1 cellular context compared by ENCODE assay signal in the genomic region with DNA sequence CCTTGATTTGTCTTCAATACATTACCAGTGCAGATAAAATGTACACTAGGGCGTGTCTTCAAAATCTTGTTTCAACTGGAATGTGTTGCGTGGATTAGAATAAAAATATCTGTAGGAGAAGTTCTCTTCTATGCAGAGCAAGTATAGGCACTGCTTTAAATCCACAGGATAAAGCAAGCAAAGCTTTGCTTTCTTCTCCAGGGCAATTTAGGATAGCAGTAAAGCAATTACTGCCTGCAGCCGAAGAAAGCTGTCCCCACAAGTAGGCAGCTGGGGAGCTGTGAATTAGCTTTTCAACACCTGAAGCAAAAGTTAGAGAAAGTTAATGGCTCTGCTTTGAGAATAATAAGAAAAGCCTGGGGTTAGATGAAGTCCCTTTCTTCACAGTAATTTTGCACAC.
TF ChIP-seq lines count a peak whose summit lies in the region.

No MANE protein-coding gene starts in this region.

TF ChIP-seq in GM23338, 12 proteins besides CTCF, POLR2A, EP300 and RAD21 (continued from another document):
- TF ChIP-seq, protein P1, sequence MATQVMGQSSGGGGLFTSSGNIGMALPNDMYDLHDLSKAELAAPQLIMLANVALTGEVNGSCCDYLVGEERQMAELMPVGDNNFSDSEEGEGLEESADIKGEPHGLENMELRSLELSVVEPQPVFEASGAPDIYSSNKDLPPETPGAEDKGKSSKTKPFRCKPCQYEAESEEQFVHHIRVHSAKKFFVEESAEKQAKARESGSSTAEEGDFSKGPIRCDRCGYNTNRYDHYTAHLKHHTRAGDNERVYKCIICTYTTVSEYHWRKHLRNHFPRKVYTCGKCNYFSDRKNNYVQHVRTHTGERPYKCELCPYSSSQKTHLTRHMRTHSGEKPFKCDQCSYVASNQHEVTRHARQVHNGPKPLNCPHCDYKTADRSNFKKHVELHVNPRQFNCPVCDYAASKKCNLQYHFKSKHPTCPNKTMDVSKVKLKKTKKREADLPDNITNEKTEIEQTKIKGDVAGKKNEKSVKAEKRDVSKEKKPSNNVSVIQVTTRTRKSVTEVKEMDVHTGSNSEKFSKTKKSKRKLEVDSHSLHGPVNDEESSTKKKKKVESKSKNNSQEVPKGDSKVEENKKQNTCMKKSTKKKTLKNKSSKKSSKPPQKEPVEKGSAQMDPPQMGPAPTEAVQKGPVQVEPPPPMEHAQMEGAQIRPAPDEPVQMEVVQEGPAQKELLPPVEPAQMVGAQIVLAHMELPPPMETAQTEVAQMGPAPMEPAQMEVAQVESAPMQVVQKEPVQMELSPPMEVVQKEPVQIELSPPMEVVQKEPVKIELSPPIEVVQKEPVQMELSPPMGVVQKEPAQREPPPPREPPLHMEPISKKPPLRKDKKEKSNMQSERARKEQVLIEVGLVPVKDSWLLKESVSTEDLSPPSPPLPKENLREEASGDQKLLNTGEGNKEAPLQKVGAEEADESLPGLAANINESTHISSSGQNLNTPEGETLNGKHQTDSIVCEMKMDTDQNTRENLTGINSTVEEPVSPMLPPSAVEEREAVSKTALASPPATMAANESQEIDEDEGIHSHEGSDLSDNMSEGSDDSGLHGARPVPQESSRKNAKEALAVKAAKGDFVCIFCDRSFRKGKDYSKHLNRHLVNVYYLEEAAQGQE (IDR thresholded peaks at IDR 0.05; ENCODE audit: unreplicated experiment), result no peak
- TF ChIP-seq ZNF114 (CRISPR knock-in tag; IDR thresholded peaks at IDR 0.05), result no peak
